17 cellular contexts compared by ENCODE assay signal in the genomic region with DNA sequence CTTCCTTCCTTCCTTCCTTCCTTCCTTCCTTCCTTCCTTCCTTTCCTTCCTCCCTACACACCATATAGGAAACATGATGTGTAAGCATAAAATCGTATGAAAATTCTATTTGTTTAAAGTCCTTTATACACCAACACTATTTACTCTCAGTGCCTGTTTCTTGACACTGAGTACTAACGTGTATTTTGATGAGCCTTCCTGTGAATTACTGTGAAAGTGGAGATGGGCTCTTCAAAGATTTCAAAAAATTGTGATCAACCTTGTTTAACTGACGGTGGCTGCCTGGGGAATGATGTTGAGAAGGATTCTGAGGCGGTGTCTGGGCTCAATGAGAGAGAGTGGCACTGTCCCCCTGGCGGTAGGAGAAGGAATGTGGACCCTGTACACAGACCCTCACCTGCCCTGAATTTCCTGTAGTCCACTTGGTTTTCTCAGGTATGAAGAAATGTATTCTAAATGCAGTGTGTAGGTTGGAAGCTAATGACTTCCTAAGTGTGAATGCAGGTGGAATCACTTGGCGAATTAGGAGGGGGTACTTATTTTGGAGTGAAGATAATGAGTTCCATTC.
DNase-seq lines count a peak whose midpoint lies in the region; ATAC-seq and TF ChIP-seq lines count a peak whose summit lies in the region.
"Had no signal": no experiment of that assay in that cellular context is flagged by ENCODE, and none has a peak within 500 bp of the region (broad histone marks: within the 10 kb centered on the region; RNA-seq: fewer than 3 reads in every experiment).

No MANE protein-coding gene starts in this region.

- TF ChIP-seq EP300 in tibial nerve (IDR thresholded peaks at IDR 0.05): no peak

- H3K9me3 Mint-ChIP-seq in GM23338: no peaks in the 10 kb centered on the region

- H3K27ac Mint-ChIP-seq in GM23338: no peak overlapping the region
- H3K27ac Mint-ChIP-seq: natural killer cell had no signal

- peak; percentile 48 for ATAC-seq in GM23338
- ATAC-seq in GM21390 (IDR thresholded peaks at IDR 0.05; ENCODE audit: unreplicated experiment): no peak
- ATAC-seq: left lobe of liver, natural killer cell had no signal

- H3K27ac ChIP-seq in GM23338 (ENCODE audit: low read depth) (no peak overlapping the region), OCI-LY3 (ENCODE audit: low read length) (no peak overlapping the region), tibial nerve (no peak overlapping the region)
- H3K27ac ChIP-seq: ascending aorta, esophagus squamous epithelium, KMS-11 had no signal

- H3K4me1 Mint-ChIP-seq in GM23338: peaks cover 72% of the 10 kb centered on the region
- H3K4me1 Mint-ChIP-seq: natural killer cell had no signal

- H3F3A ChIP-seq in GM23338 (replicated peaks; ENCODE audit: low read depth): no peaks in the 10 kb centered on the region; the same call in 1 of the 2 replicates

- no peak overlapping the region for H2AFZ ChIP-seq in GM23338
- H2AFZ ChIP-seq in OCI-LY3 (ENCODE audit: low read depth, low read length): no peak overlapping the region

- H3K27me3 Mint-ChIP-seq in GM23338 (ENCODE audit: insufficient read depth, low read depth, poor library complexity): peaks cover 1% of the 10 kb centered on the region

- H3K9ac ChIP-seq in OCI-LY3 (ENCODE audit: low read length): no peak overlapping the region
- H3K9ac ChIP-seq: KMS-11 had no signal

- DNase-seq in GM23338 (ENCODE audit: low spot score) (peak; percentile 69), epithelial cell of proximal tubule (ENCODE audit: low read depth) (no peak), retinal pigment epithelial cell (ENCODE audit: low read depth) (no peak), tibial nerve (ENCODE audit: low spot score in 2 of 2) (no peak), medulla oblongata (ENCODE audit: extremely low spot score) (no peak)
- DNase-seq: activated CD4-positive, CD25-positive, alpha-beta regulatory T cell treated with anti-CD3 and anti-CD28 coated beads, Interleukin-2, amount 50 U/mL, for 72 hours; activated naive CD4-positive, alpha-beta T cell treated with anti-CD3 and anti-CD28 coated beads, Interleukin-2, amount 50 U/mL, for 16 hours; activated T-cell treated with anti-CD3 and anti-CD28 coated beads, Interleukin-2, amount 50 U/mL, for 48 hours; esophagus squamous epithelium; natural killer cell; NCI-H187 treated with DMSO at 0.1 percent for 48 hours; NCI-H345 had no signal

- 83 to 87% methylated on average over 6 of the region's 6 CpGs for WGBS in tibial nerve, 2 donors

- H3K9me2 ChIP-seq in GM23338 (ENCODE audit: insufficient read depth): no peaks in the 10 kb centered on the region

- no peaks in the 10 kb centered on the region for H3K36me3 Mint-ChIP-seq in GM23338 (ENCODE audit: low read depth)
- H3K36me3 Mint-ChIP-seq: natural killer cell had no signal

- H4K20me1 ChIP-seq in GM23338 (replicated peaks; ENCODE audit: insufficient read depth) (no peaks in the 10 kb centered on the region), OCI-LY3 (ENCODE audit: insufficient read depth, low read length) (no peaks in the 10 kb centered on the region)

- peak; percentile 75 to 76 for TF ChIP-seq CTCF in GM23338 (conservative IDR thresholded peaks at IDR 0.05; ENCODE audit: low read depth in 2 of 2)
- peak; percentile 25; the same call in 1 of the 2 replicates for TF ChIP-seq CTCF in OCI-LY3 (IDR thresholded peaks at IDR 0.05; ENCODE audit: low read depth, low read length)
- peak; percentile 20 for TF ChIP-seq CTCF in epithelial cell of proximal tubule (conservative IDR thresholded peaks at IDR 0.05; ENCODE audit: low read depth, low read length)
- TF ChIP-seq CTCF in retinal pigment epithelial cell (conservative IDR thresholded peaks at IDR 0.05; ENCODE audit: low read depth, low read length): peak; percentile 9
- TF ChIP-seq CTCF in tibial nerve (IDR thresholded peaks at IDR 0.05): no peak

- TF ChIP-seq POLR2A in tibial nerve (IDR thresholded peaks at IDR 0.05): no peak

- H3K79me2 ChIP-seq in GM23338 (replicated peaks; ENCODE audit: insufficient read depth): no peaks in the 10 kb centered on the region
- H3K79me2 ChIP-seq in OCI-LY3 (ENCODE audit: low read length): no peaks in the 10 kb centered on the region

- no peaks in the 10 kb centered on the region for H3K36me3 ChIP-seq in GM23338 (ENCODE audit: insufficient read depth)
- no peaks in the 10 kb centered on the region for H3K36me3 ChIP-seq in OCI-LY3 (replicated peaks; ENCODE audit: low read depth, low read length)
- H3K36me3 ChIP-seq in tibial nerve: no peaks in the 10 kb centered on the region
- H3K36me3 ChIP-seq: ascending aorta, esophagus squamous epithelium had no signal

- peak overlapping the region; percentile 70 for H3K4me2 ChIP-seq in GM23338
- H3K4me2 ChIP-seq in OCI-LY3 (ENCODE audit: low read length): no peak overlapping the region
- H3K4me2 ChIP-seq: KMS-11 had no signal

- H3K27me3 ChIP-seq in GM23338 (ENCODE audit: insufficient read depth): no peaks in the 10 kb centered on the region
- H3K27me3 ChIP-seq in OCI-LY3 (ENCODE audit: low read depth, low read length): peaks cover 19% of the 10 kb centered on the region
- no peaks in the 10 kb centered on the region for H3K27me3 ChIP-seq in tibial nerve
- H3K27me3 ChIP-seq: ascending aorta had no signal

- H3K4me1 ChIP-seq in GM23338 (ENCODE audit: insufficient read depth) (peaks cover 72% of the 10 kb centered on the region), OCI-LY3 (ENCODE audit: low read length) (no peaks in the 10 kb centered on the region), tibial nerve (peaks cover 0 to 6% (median 0%) of the 10 kb centered on the region in 4 donors)
- H3K4me1 ChIP-seq: ascending aorta, esophagus squamous epithelium had no signal

- H3K9me3 ChIP-seq in OCI-LY3 (ENCODE audit: insufficient read depth, low read length): no peaks in the 10 kb centered on the region
- no peaks in the 10 kb centered on the region for H3K9me3 ChIP-seq in tibial nerve
- H3K9me3 ChIP-seq: ascending aorta, esophagus squamous epithelium had no signal

- H3K4me3 ChIP-seq in GM23338: no peak overlapping the region
- H3K4me3 ChIP-seq in OCI-LY3 (ENCODE audit: low read length): no peak overlapping the region
- no peak overlapping the region for H3K4me3 ChIP-seq in epithelial cell of proximal tubule (ENCODE audit: low read depth, low read length)
- H3K4me3 ChIP-seq in retinal pigment epithelial cell (ENCODE audit: low read length): no peak overlapping the region
- no peak overlapping the region for H3K4me3 ChIP-seq in tibial nerve
- H3K4me3 ChIP-seq: ascending aorta, esophagus squamous epithelium had no signal

- no peak overlapping the region for H3K4me3 Mint-ChIP-seq in GM23338
- H3K4me3 Mint-ChIP-seq: natural killer cell had no signal

TF ChIP-seq in GM23338, 12 proteins besides CTCF, POLR2A, EP300 and RAD21:
- TF ChIP-seq EZH2phosphoT487 (IDR thresholded peaks at IDR 0.05; ENCODE audit: unreplicated experiment) (no peak), STAT1 (IDR thresholded peaks at IDR 0.05; ENCODE audit: unreplicated experiment) (no peak), POLR2AphosphoS5 (IDR thresholded peaks at IDR 0.05; ENCODE audit: low read depth) (no peak), JUNB (IDR thresholded peaks at IDR 0.05; ENCODE audit: unreplicated experiment) (no peak)

Comparison
In these comparisons a context has a peak if more than half of its experiments do, and no peak if none do; other contexts are left out.
1. CTCF ChIP-seq: peak in GM23338 (2 of 2), OCI-LY3 (single experiment), epithelial cell of proximal tubule (single experiment) and retinal pigment epithelial cell (single experiment); none in tibial nerve (0 of 5).